In the genomic region with DNA sequence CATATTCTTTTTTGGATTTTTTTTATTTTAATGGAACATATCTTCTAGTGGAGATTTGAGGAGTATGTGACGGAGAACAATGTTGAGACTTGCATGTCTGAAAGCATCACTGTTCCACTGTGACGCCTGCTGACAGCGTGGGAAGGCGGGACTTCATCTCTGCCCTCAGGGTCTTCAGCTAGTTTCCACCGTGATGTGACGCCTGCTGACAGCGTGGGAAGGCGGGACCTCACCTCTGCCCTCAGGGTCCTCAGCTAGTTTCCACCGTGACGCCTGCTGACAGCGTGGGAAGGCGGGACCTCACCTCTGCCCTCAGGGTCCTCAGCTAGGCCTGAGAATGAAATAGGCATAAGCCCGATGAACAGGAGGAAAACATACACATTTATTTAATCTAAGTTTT, we compare ENCODE assay signal across 1 cellular context.
TF ChIP-seq lines count a peak whose summit lies in the region.

No MANE protein-coding gene starts in this region.

TF ChIP-seq in K562, 482 proteins besides CTCF, POLR2A, EP300 and RAD21:
- TF ChIP-seq, protein P1, sequence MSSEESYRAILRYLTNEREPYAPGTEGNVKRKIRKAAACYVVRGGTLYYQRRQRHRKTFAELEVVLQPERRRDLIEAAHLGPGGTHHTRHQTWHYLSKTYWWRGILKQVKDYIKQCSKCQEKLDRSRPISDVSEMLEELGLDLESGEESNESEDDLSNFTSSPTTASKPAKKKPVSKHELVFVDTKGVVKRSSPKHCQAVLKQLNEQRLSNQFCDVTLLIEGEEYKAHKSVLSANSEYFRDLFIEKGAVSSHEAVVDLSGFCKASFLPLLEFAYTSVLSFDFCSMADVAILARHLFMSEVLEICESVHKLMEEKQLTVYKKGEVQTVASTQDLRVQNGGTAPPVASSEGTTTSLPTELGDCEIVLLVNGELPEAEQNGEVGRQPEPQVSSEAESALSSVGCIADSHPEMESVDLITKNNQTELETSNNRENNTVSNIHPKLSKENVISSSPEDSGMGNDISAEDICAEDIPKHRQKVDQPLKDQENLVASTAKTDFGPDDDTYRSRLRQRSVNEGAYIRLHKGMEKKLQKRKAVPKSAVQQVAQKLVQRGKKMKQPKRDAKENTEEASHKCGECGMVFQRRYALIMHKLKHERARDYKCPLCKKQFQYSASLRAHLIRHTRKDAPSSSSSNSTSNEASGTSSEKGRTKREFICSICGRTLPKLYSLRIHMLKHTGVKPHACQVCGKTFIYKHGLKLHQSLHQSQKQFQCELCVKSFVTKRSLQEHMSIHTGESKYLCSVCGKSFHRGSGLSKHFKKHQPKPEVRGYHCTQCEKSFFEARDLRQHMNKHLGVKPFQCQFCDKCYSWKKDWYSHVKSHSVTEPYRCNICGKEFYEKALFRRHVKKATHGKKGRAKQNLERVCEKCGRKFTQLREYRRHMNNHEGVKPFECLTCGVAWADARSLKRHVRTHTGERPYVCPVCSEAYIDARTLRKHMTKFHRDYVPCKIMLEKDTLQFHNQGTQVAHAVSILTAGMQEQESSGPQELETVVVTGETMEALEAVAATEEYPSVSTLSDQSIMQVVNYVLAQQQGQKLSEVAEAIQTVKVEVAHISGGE (CRISPR knock-in tag; IDR thresholded peaks at IDR 0.05), result peak in 1 of 3 experiments; percentile 13; a peak in 1 of 6 replicates
- TF ChIP-seq ZNF3 (CRISPR knock-in tag; IDR thresholded peaks at IDR 0.05) (no peak), ZFX (CRISPR knock-in tag; IDR thresholded peaks at IDR 0.05) (peak; percentile 41)
- TF ChIP-seq, protein P2, sequence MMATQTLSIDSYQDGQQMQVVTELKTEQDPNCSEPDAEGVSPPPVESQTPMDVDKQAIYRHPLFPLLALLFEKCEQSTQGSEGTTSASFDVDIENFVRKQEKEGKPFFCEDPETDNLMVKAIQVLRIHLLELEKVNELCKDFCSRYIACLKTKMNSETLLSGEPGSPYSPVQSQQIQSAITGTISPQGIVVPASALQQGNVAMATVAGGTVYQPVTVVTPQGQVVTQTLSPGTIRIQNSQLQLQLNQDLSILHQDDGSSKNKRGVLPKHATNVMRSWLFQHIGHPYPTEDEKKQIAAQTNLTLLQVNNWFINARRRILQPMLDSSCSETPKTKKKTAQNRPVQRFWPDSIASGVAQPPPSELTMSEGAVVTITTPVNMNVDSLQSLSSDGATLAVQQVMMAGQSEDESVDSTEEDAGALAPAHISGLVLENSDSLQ (IDR thresholded peaks at IDR 0.05), result 0 out of 2 replicates have a peak, but pooled peaks have one; percentile 20
